In the genomic region with DNA sequence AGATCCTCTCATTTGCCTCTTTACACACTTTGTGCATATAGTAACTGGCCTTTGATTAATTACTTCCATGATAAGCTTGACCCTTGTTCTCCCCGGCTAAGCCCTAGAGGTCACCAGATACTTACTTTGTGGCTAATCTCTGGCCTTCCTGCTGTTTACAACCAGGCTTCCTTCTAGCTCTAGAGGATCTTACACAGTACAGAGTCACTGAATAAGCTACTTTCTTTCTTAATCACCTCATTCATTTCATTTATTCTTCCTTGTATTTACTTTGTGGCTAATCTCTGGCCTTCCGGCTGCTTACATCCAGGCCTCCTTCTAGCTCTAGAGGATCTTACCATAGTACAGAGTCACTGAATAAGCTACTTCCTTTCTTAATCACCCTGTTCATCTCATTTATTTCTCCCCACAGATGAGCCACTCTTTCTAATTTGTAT, we compare ENCODE assay signal across 11 cellular contexts.
DNase-seq lines count a peak whose midpoint lies in the region; ATAC-seq and TF ChIP-seq lines count a peak whose summit lies in the region.
"Had no signal": no experiment of that assay in that cellular context is flagged by ENCODE, and none has a peak within 500 bp of the region (broad histone marks: within the 10 kb centered on the region; RNA-seq: fewer than 3 reads in every experiment).

No MANE protein-coding gene starts in this region.

- no peaks in the 10 kb centered on the region for H3K4me1 Mint-ChIP-seq in stimulated activated naive CD8-positive, alpha-beta T cell treated with anti-CD3 and anti-CD28 coated beads, Interleukin-15, amount 100 ng/mL, for 72 hours
- H3K4me1 Mint-ChIP-seq: B cell had no signal

- no peaks in the 10 kb centered on the region for H3K9me3 Mint-ChIP-seq in stimulated activated naive CD8-positive, alpha-beta T cell treated with anti-CD3 and anti-CD28 coated beads, Interleukin-15, amount 100 ng/mL, for 72 hours

- TF ChIP-seq CTCF in VCaP (conservative IDR thresholded peaks at IDR 0.05), result peak; percentile 38
- peak; percentile 54 for TF ChIP-seq CTCF in left ventricle myocardium inferior (IDR thresholded peaks at IDR 0.05; ENCODE audit: borderline replicate concordance)
- peak; percentile 41 for TF ChIP-seq CTCF in upper lobe of right lung (IDR thresholded peaks at IDR 0.05)

- no peak overlapping the region for H3K4me3 Mint-ChIP-seq in stimulated activated naive CD8-positive, alpha-beta T cell treated with anti-CD3 and anti-CD28 coated beads, Interleukin-15, amount 100 ng/mL, for 72 hours
- H3K4me3 Mint-ChIP-seq: activated T-cell treated with anti-CD3 and anti-CD28 coated beads, Interleukin-2, amount 50 U/mL, for 72 hours; B cell had no signal

- H3K4me3 ChIP-seq in left ventricle myocardium inferior (no peak overlapping the region), upper lobe of right lung (no peak overlapping the region)

- peaks cover 14% of the 10 kb centered on the region for H3K27me3 Mint-ChIP-seq in stimulated activated naive CD8-positive, alpha-beta T cell treated with anti-CD3 and anti-CD28 coated beads, Interleukin-15, amount 100 ng/mL, for 72 hours

- H3K4me1 ChIP-seq in left ventricle myocardium inferior (peaks cover 17% of the 10 kb centered on the region), upper lobe of right lung (peaks cover 8% of the 10 kb centered on the region)

- H3K9me3 ChIP-seq in left ventricle myocardium inferior (replicated peaks) (no peaks in the 10 kb centered on the region), upper lobe of right lung (no peaks in the 10 kb centered on the region)

- H3K27ac Mint-ChIP-seq in stimulated activated naive CD8-positive, alpha-beta T cell treated with anti-CD3 and anti-CD28 coated beads, Interleukin-15, amount 100 ng/mL, for 72 hours, result no peak overlapping the region
- H3K27ac Mint-ChIP-seq: activated T-cell treated with anti-CD3 and anti-CD28 coated beads, Interleukin-2, amount 50 U/mL, for 72 hours; B cell had no signal

- H3K36me3 ChIP-seq in left ventricle myocardium inferior (no peaks in the 10 kb centered on the region), upper lobe of right lung (no peaks in the 10 kb centered on the region)

- no peak overlapping the region for H3K27ac ChIP-seq in VCaP
- H3K27ac ChIP-seq in left ventricle myocardium inferior (replicated peaks), result peak overlapping the region; percentile 35
- H3K27ac ChIP-seq in upper lobe of right lung, result no peak overlapping the region

- DNase-seq in NCI-H146 (lab: John Stamatoyannopoulos, UW) (peak; percentile 26), NCI-H146 treated with DMSO at 0.1 percent for 48 hours (lab: John Stamatoyannopoulos, UW; ENCODE audit: unreplicated experiment) (no peak), left ventricle myocardium inferior (no peak), upper lobe of right lung (no peak), posterior cingulate gyrus (no peak)
- no peak for DNase-seq in stimulated activated naive CD8-positive, alpha-beta T cell treated with anti-CD3 and anti-CD28 coated beads, Interleukin-15, amount 100 ng/mL, for 72 hours
- DNase-seq: activated T-cell treated with anti-CD3 and anti-CD28 coated beads, Interleukin-2, amount 50 U/mL, for 72 hours had no signal

- H3K27me3 ChIP-seq in left ventricle myocardium inferior (ENCODE audit: low read depth) (no peaks in the 10 kb centered on the region), upper lobe of right lung (no peaks in the 10 kb centered on the region)

- peak; percentile 86 for ATAC-seq in upper lobe of right lung
- no peak for ATAC-seq in stimulated activated naive CD8-positive, alpha-beta T cell treated with anti-CD3 and anti-CD28 coated beads, Interleukin-15, amount 100 ng/mL, for 72 hours
- no peak for ATAC-seq in HG02981 (IDR thresholded peaks at IDR 0.05; ENCODE audit: unreplicated experiment)
- ATAC-seq: activated T-cell treated with anti-CD3 and anti-CD28 coated beads, Interleukin-2, amount 50 U/mL, for 72 hours; Panc1 had no signal

- intact Hi-C loops in left ventricle myocardium inferior (cut with micrococcal nuclease) (loop anchor here (10.0 kb wide), 1 partner anchor 422 kb away; no protein-coding TSS in a partner anchor), upper lobe of right lung (cut with DNase I) (no loop called here), posterior cingulate gyrus (cut with DNase I) (no loop called here)
